8 cellular contexts compared by ENCODE assay signal in the genomic region with DNA sequence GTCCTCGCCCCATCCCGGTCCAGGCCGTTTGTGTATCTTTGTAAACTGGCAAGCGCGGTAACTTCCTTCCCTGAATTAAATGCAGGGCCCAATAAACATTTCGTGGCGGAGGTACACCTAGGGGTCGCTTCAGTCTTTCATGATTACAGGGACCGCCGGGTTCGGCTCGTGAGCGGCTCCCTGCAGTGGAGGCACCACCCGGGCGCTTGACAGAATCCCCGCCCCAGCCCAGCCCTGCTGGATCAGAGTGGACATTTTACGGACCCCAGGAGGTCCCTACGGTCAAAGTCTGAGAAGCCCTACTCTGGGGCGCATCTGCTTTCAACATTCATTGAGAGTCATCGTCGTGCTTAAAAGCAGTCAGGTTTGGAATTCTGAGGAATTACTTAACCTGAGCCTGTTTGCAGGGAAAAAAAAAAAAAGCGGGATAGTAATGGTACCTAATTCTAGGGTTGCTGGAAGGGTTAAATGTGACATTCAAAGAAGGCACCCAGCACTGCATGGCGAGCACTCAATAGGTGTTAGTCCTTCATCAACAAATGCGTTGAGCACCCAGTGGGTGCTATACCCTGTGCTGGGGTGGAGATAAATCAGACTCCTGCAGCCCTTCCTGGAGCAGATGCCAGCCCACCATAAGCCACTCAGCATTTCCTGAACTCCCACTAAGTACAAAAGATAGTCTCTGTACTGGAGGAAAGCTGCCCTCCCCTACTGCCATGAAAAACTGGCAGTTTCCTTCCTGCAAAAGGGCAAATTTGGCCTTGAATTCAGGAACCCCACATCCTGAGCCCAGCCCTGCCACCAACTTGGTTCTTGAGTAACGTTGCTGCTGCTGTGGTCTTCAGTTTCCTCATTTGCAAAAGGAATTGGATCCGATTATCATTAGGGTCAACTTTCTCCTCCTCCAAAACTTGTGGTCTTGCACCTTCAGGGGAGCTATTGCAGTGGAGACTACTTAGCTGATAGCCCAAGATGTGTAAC. TPM values are rescaled to one million over a fixed set of nuclear protein-coding genes. Genes with fewer than 3 reads are reported as not detected.
A peak's percentile ranks its signal among the peaks of the same experiment; 100 is the strongest.
DNase-seq lines count a peak whose midpoint lies in the region; ATAC-seq and TF ChIP-seq lines count a peak whose summit lies in the region.

No MANE protein-coding gene starts in this region.

- 1 to 7% (median 3%) methylated on average over 13 to 26 of the region's 26 CpGs for WGBS in spleen, 5 donors

- no peak for TF ChIP-seq POLR2A in NB4 (IDR thresholded peaks at IDR 0.05; ENCODE audit: extremely low read depth, insufficient read length)
- no peak for TF ChIP-seq POLR2A in spleen (IDR thresholded peaks at IDR 0.05)

- peak overlapping the region; percentile 78 for H3K4me3 Mint-ChIP-seq in activated CD4-positive, alpha-beta T cell treated with anti-CD3 and anti-CD28 coated beads, Interleukin-2, amount 10 ng/mL, durations not matched to agents 7 days and 5 days
- peak overlapping the region; percentile 79 for H3K4me3 Mint-ChIP-seq in activated naive CD8-positive, alpha-beta T cell treated with anti-CD3 and anti-CD28 coated beads, Interleukin-2, amount 50 U/mL, for 24 hours

- POLR2A ChIA-PET in activated CD4-positive, alpha-beta T cell treated with anti-CD3 and anti-CD28 coated beads, Interleukin-2, amount 10 ng/mL, durations not matched to agents 7 days and 5 days (lab: Charles Lee) = no interaction called here

- H3K4me1 Mint-ChIP-seq in activated CD4-positive, alpha-beta T cell treated with anti-CD3 and anti-CD28 coated beads, Interleukin-2, amount 10 ng/mL, durations not matched to agents 7 days and 5 days = peaks cover 13% of the 10 kb centered on the region
- peaks cover 14% of the 10 kb centered on the region for H3K4me1 Mint-ChIP-seq in activated naive CD8-positive, alpha-beta T cell treated with anti-CD3 and anti-CD28 coated beads, Interleukin-2, amount 50 U/mL, for 24 hours

- H3K4me1 ChIP-seq in iPS-18a (ENCODE audit: control insufficient read depth, low read depth, low read length) (no peaks in the 10 kb centered on the region), spleen (peaks cover 4 to 68% (median 43%) of the 10 kb centered on the region in 6 donors)

- H3K36me3 Mint-ChIP-seq in activated CD4-positive, alpha-beta T cell treated with anti-CD3 and anti-CD28 coated beads, Interleukin-2, amount 10 ng/mL, durations not matched to agents 7 days and 5 days (ENCODE audit: low read depth) = no peaks in the 10 kb centered on the region
- peaks cover 1% of the 10 kb centered on the region for H3K36me3 Mint-ChIP-seq in activated naive CD8-positive, alpha-beta T cell treated with anti-CD3 and anti-CD28 coated beads, Interleukin-2, amount 50 U/mL, for 24 hours (ENCODE audit: low read depth)

- peaks cover 22% of the 10 kb centered on the region for H3K27me3 ChIP-seq in iPS-18a (ENCODE audit: control insufficient read depth, insufficient read depth, low read length)
- peaks cover 0 to 22% (median 0%) of the 10 kb centered on the region in 7 donors for H3K27me3 ChIP-seq in spleen (replicated peaks in 1 of 7)

- intact Hi-C loops in spleen (cut with DNase I; ENCODE audit: low total_unique reads) = no loop called here

- H3K9me3 ChIP-seq in iPS-18a (ENCODE audit: control insufficient read depth, low read depth, low read length) = no peaks in the 10 kb centered on the region
- H3K9me3 ChIP-seq in spleen = no peaks in the 10 kb centered on the region

- no peak for DNase-seq in activated CD4-positive, alpha-beta T cell treated with anti-CD3 and anti-CD28 coated beads, Interleukin-2, amount 10 ng/mL, durations not matched to agents 7 days and 5 days
- no peak for DNase-seq in activated CD4-positive, alpha-beta T cell treated with anti-CD3 and anti-CD28 coated beads for 48 hours
- DNase-seq in NB4 (ENCODE audit: low read depth) = peak; percentile 77
- DNase-seq in activated naive CD8-positive, alpha-beta T cell treated with anti-CD3 and anti-CD28 coated beads, Interleukin-2, amount 50 U/mL, for 24 hours = no peak
- DNase-seq in spleen = peak; percentile 77
- DNase-seq in NCI-H187 treated with DMSO at 0.1 percent for 48 hours (lab: John Stamatoyannopoulos, UW) = no peak

- peaks cover 49% of the 10 kb centered on the region for H3K27me3 Mint-ChIP-seq in activated CD4-positive, alpha-beta T cell treated with anti-CD3 and anti-CD28 coated beads, Interleukin-2, amount 10 ng/mL, durations not matched to agents 7 days and 5 days
- peaks cover 32% of the 10 kb centered on the region for H3K27me3 Mint-ChIP-seq in activated naive CD8-positive, alpha-beta T cell treated with anti-CD3 and anti-CD28 coated beads, Interleukin-2, amount 50 U/mL, for 24 hours

- H3K27ac Mint-ChIP-seq in activated CD4-positive, alpha-beta T cell treated with anti-CD3 and anti-CD28 coated beads, Interleukin-2, amount 10 ng/mL, durations not matched to agents 7 days and 5 days = peak overlapping the region; percentile 41
- no peak overlapping the region for H3K27ac Mint-ChIP-seq in activated naive CD8-positive, alpha-beta T cell treated with anti-CD3 and anti-CD28 coated beads, Interleukin-2, amount 50 U/mL, for 24 hours

- H3K4me3 ChIP-seq in NB4 (ENCODE audit: low read depth, low read length) (peak overlapping the region; percentile 58), iPS-18a (ENCODE audit: low read length) (peak overlapping the region; percentile 77), spleen (peak overlapping the region; percentile 70 to 98 (median 83))

- no peak overlapping the region for H3K9ac ChIP-seq in iPS-18a (ENCODE audit: low read length)

- H3K36me3 ChIP-seq in iPS-18a (ENCODE audit: control insufficient read depth, low read depth, low read length) (peaks cover 12% of the 10 kb centered on the region), spleen (peaks cover 0 to 15% (median 4%) of the 10 kb centered on the region in 6 donors)

- ATAC-seq in activated naive CD8-positive, alpha-beta T cell treated with anti-CD3 and anti-CD28 coated beads, Interleukin-2, amount 50 U/mL, for 24 hours = peak; percentile 41
- ATAC-seq in HG03442 (IDR thresholded peaks at IDR 0.05; ENCODE audit: unreplicated experiment) = no peak

- H3K9me3 Mint-ChIP-seq in activated CD4-positive, alpha-beta T cell treated with anti-CD3 and anti-CD28 coated beads, Interleukin-2, amount 10 ng/mL, durations not matched to agents 7 days and 5 days = no peaks in the 10 kb centered on the region
- no peaks in the 10 kb centered on the region for H3K9me3 Mint-ChIP-seq in activated naive CD8-positive, alpha-beta T cell treated with anti-CD3 and anti-CD28 coated beads, Interleukin-2, amount 50 U/mL, for 24 hours

- H3K27ac ChIP-seq in iPS-18a (ENCODE audit: low read length) (no peak overlapping the region), spleen (peak overlapping the region; percentile 85 to 100 (median 96))

- CTCF ChIA-PET in activated CD4-positive, alpha-beta T cell treated with anti-CD3 and anti-CD28 coated beads, Interleukin-2, amount 10 ng/mL, durations not matched to agents 7 days and 5 days (lab: Charles Lee) = interaction anchor here (1.1 to 1.4 kb wide), 2 partner anchors 38 to 78 kb away, joined by 3 to 4 read pairs; no protein-coding TSS in a partner anchor

- TF ChIP-seq CTCF in NB4 (IDR thresholded peaks at IDR 0.05; ENCODE audit: low read depth, low read length) = no peak
- TF ChIP-seq CTCF in spleen (IDR thresholded peaks at IDR 0.05 in 8 of 11, conservative IDR thresholded peaks at IDR 0.05 in 3 of 11) = peak in 1 of 11 experiments; percentile 15

RNA-seq across cellular contexts. Expression of gene DUSP3, which starts 0.7 kb away (rescaled TPM):
- 1 to 10 TPM; 7.1 to 8.3 TPM for total RNA-seq in activated CD4-positive, alpha-beta T cell treated with anti-CD3 and anti-CD28 coated beads, Interleukin-2, amount 10 ng/mL, durations not matched to agents 7 days and 5 days
- total RNA-seq in spleen = 10 to 100 TPM; 55.0 to 96.2 (median 87.5) TPM
- polyA plus RNA-seq in spleen = 10 to 100 TPM; 25.7 to 45.7 (median 32.1) TPM

RNA-seq across cellular contexts. Expression of gene CFAP97D1, which starts 0.8 kb away (rescaled TPM):
- total RNA-seq in activated CD4-positive, alpha-beta T cell treated with anti-CD3 and anti-CD28 coated beads, Interleukin-2, amount 10 ng/mL, durations not matched to agents 7 days and 5 days = not detected
- total RNA-seq in spleen = under 1 TPM in 4 of 7 donors, not detected in 3; 0.17 to 0.32 (median 0.20) TPM
- polyA plus RNA-seq in spleen = under 1 TPM in 1 of 3 donors, not detected in 2; 0.06 TPM

RNA-seq across cellular contexts. Expression of gene SOST, which starts 20.8 kb away (rescaled TPM):
- not detected for total RNA-seq in activated CD4-positive, alpha-beta T cell treated with anti-CD3 and anti-CD28 coated beads, Interleukin-2, amount 10 ng/mL, durations not matched to agents 7 days and 5 days
- total RNA-seq in spleen = not detected
- polyA plus RNA-seq in spleen = under 1 TPM in 1 of 3 donors, not detected in 2; 0.04 TPM

RNA-seq across cellular contexts. Expression of gene MPP3, which starts 53.5 kb away (rescaled TPM):
- not detected for total RNA-seq in activated CD4-positive, alpha-beta T cell treated with anti-CD3 and anti-CD28 coated beads, Interleukin-2, amount 10 ng/mL, durations not matched to agents 7 days and 5 days
- 10 to 100 TPM in 2 of 7 donors, 1 to 10 TPM in 5; 3.3 to 23.9 (median 9.7) TPM for total RNA-seq in spleen
- 1 to 10 TPM; 1.9 to 7.1 (median 5.7) TPM for polyA plus RNA-seq in spleen

Comparison
In these comparisons a context has a peak if more than half of its experiments do, and no peak if none do; other contexts are left out.
1. DNase-seq: peak in NB4 (single experiment) and spleen (single experiment); none in activated CD4-positive, alpha-beta T cell treated with anti-CD3 and anti-CD28 coated beads, Interleukin-2, amount 10 ng/mL, durations not matched to agents 7 days and 5 days (single experiment), activated CD4-positive, alpha-beta T cell treated with anti-CD3 and anti-CD28 coated beads for 48 hours (single experiment), activated naive CD8-positive, alpha-beta T cell treated with anti-CD3 and anti-CD28 coated beads, Interleukin-2, amount 50 U/mL, for 24 hours (single experiment) and NCI-H187 treated with DMSO at 0.1 percent for 48 hours (single experiment).
2. RNA of gene DUSP3, which starts 0.7 kb away (total RNA-seq): 55.0 to 96.2 TPM in spleen; 7.1 to 8.3 TPM in activated CD4-positive, alpha-beta T cell treated with anti-CD3 and anti-CD28 coated beads, Interleukin-2, amount 10 ng/mL, durations not matched to agents 7 days and 5 days; every median in the first group is over 4 times any median in the second.
3. Peak in every context shown above with its lines, with median percentiles within 50 percentile points of each other: H3K4me3 ChIP-seq.